In the genomic region with DNA sequence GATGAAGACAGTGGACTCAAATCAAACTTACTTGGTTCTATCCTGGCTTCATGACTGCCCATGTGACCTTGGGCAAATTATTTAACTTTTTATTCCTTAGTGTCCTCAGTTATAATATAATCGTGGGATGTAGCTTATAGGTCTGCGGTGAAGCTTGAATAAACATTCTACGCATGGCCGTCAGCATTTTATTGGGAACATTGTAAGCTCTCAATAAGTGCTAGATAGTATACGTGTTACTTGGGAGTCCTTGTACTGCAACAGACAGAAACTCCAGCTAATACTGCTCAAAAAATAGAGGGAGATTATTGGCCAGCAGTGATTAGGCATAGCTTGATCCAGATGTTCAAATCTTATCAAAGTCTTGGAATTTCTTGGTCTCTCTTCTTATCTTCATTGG, we compare ENCODE assay signal across 29 cellular contexts.
"Had no signal": no experiment of that assay in that cellular context is flagged by ENCODE, and none has a peak within 500 bp of the region (broad histone marks: within the 10 kb centered on the region; RNA-seq: fewer than 3 reads in every experiment).

No MANE protein-coding gene starts in this region.

- FAIRE-seq: small intestine, urothelium cell line had no signal

- H3K27ac Mint-ChIP-seq: naive thymus-derived CD8-positive, alpha-beta T cell; natural killer cell treated with Interleukin-12 subunit alpha and Interleukin-12 subunit beta and Interleukin-15 and Interleukin-18, amount 100 ng/mL, for 72 hours; nephron progenitor cell; stimulated activated effector memory CD8-positive, alpha-beta T cell treated with anti-CD3 and anti-CD28 coated beads, Interleukin-12 subunit alpha, Interleukin-12 subunit beta, amount 100 ng/mL, for 72 hours; stimulated activated naive B cell treated with anti-CD40 and anti-IgM and Interleukin-4, amounts not matched to agents 10 μg/mL and 1 μg/mL and 100 μg/mL, for 72 hours; stimulated activated naive CD8-positive, alpha-beta T cell treated with anti-CD3 and anti-CD28 coated beads, Interleukin-15, Interleukin-2, amounts not matched to agents 100 ng/mL and 50 ng/mL, for 24 hours had no signal

- H3K4me3 ChIP-seq: pancreas, prostate gland, right atrium auricular region, right lobe of liver, sigmoid colon, stomach, thoracic aorta, thyroid gland, tibial nerve, upper lobe of left lung, vagina had no signal

- H3K9me3 Mint-ChIP-seq: stimulated activated effector memory CD8-positive, alpha-beta T cell treated with anti-CD3 and anti-CD28 coated beads, Interleukin-12 subunit alpha, Interleukin-12 subunit beta, amount 100 ng/mL, for 72 hours; stimulated activated naive B cell treated with anti-CD40 and anti-IgM and Interleukin-4, amounts not matched to agents 10 μg/mL and 1 μg/mL and 100 μg/mL, for 72 hours; stimulated activated naive CD8-positive, alpha-beta T cell treated with anti-CD3 and anti-CD28 coated beads, Interleukin-15, Interleukin-2, amounts not matched to agents 100 ng/mL and 50 ng/mL, for 24 hours had no signal

- H3K4me3 Mint-ChIP-seq: naive thymus-derived CD8-positive, alpha-beta T cell; natural killer cell treated with Interleukin-12 subunit alpha and Interleukin-12 subunit beta and Interleukin-15 and Interleukin-18, amount 100 ng/mL, for 72 hours; nephron progenitor cell; neural crest cell; stimulated activated effector memory CD8-positive, alpha-beta T cell treated with anti-CD3 and anti-CD28 coated beads, Interleukin-12 subunit alpha, Interleukin-12 subunit beta, amount 100 ng/mL, for 72 hours; stimulated activated naive B cell treated with anti-CD40 and anti-IgM and Interleukin-4, amounts not matched to agents 10 μg/mL and 1 μg/mL and 100 μg/mL, for 72 hours; stimulated activated naive CD8-positive, alpha-beta T cell treated with anti-CD3 and anti-CD28 coated beads, Interleukin-15, Interleukin-2, amounts not matched to agents 100 ng/mL and 50 ng/mL, for 24 hours had no signal

- H3K27me3 Mint-ChIP-seq: stimulated activated naive B cell treated with anti-CD40 and anti-IgM and Interleukin-4, amounts not matched to agents 10 μg/mL and 1 μg/mL and 100 μg/mL, for 72 hours; stimulated activated naive CD8-positive, alpha-beta T cell treated with anti-CD3 and anti-CD28 coated beads, Interleukin-15, Interleukin-2, amounts not matched to agents 100 ng/mL and 50 ng/mL, for 24 hours had no signal

- H3K9me3 ChIP-seq: neutrophil, pancreas, prostate gland, right atrium auricular region, right lobe of liver, sigmoid colon, thoracic aorta, thyroid gland, tibial nerve, upper lobe of left lung, vagina had no signal

- H3K4me1 ChIP-seq: pancreas, prostate gland, right atrium auricular region, sigmoid colon, stomach, thyroid gland, tibial nerve, upper lobe of left lung, vagina had no signal

- DNase-seq: naive thymus-derived CD8-positive, alpha-beta T cell; nephron progenitor cell; nucleus accumbens; pancreas; retina; right lobe of liver; sigmoid colon; small intestine; stimulated activated CD4-positive, alpha-beta T cell treated with anti-CD3 and anti-CD28 coated beads, Interleukin-15, amount 100 ng/mL, for 24 hours; stimulated activated CD4-positive, alpha-beta T cell treated with anti-CD3 and anti-CD28 coated beads, Interleukin-2, amount 100 ng/mL, for 24 hours; stimulated activated CD4-positive, alpha-beta T cell treated with anti-CD3 and anti-CD28 coated beads, Interleukin-2, amount 100 ng/mL, for 48 hours; stimulated activated CD4-positive, alpha-beta T cell treated with anti-CD3 and anti-CD28 coated beads, Interleukin-4, amount 100 ng/mL, for 24 hours; stimulated activated naive B cell treated with anti-CD40 and anti-IgM and Interleukin-4, amounts not matched to agents 10 μg/mL and 1 μg/mL and 100 μg/mL, for 72 hours; stimulated activated naive CD4-positive, alpha-beta T cell treated with Interleukin-2 at 50 U/mL for 16 hours; stomach; thyroid gland; trophoblast cell; upper lobe of left lung had no signal

- H3K4me1 Mint-ChIP-seq: naive thymus-derived CD8-positive, alpha-beta T cell; nephron progenitor cell; neural crest cell; stimulated activated effector memory CD8-positive, alpha-beta T cell treated with anti-CD3 and anti-CD28 coated beads, Interleukin-12 subunit alpha, Interleukin-12 subunit beta, amount 100 ng/mL, for 72 hours; stimulated activated naive B cell treated with anti-CD40 and anti-IgM and Interleukin-4, amounts not matched to agents 10 μg/mL and 1 μg/mL and 100 μg/mL, for 72 hours had no signal

- ATAC-seq: naive thymus-derived CD8-positive, alpha-beta T cell; natural killer cell treated with Interleukin-12 subunit alpha and Interleukin-12 subunit beta and Interleukin-15 and Interleukin-18, amount 100 ng/mL, for 72 hours; pancreas; right lobe of liver; stimulated activated effector memory CD8-positive, alpha-beta T cell treated with anti-CD3 and anti-CD28 coated beads, Interleukin-12 subunit alpha, Interleukin-12 subunit beta, amount 100 ng/mL, for 72 hours; stimulated activated naive B cell treated with anti-CD40 and anti-IgM and Interleukin-4, amounts not matched to agents 10 μg/mL and 1 μg/mL and 100 μg/mL, for 72 hours had no signal

- H3K27ac ChIP-seq: neutrophil, pancreas, prostate gland, right atrium auricular region, right lobe of liver, sigmoid colon, stomach, thoracic aorta, thyroid gland, tibial nerve, upper lobe of left lung, vagina had no signal

- H3K36me3 Mint-ChIP-seq: naive thymus-derived CD8-positive, alpha-beta T cell; natural killer cell treated with Interleukin-12 subunit alpha and Interleukin-12 subunit beta and Interleukin-15 and Interleukin-18, amount 100 ng/mL, for 72 hours; stimulated activated effector memory CD8-positive, alpha-beta T cell treated with anti-CD3 and anti-CD28 coated beads, Interleukin-12 subunit alpha, Interleukin-12 subunit beta, amount 100 ng/mL, for 72 hours; stimulated activated naive B cell treated with anti-CD40 and anti-IgM and Interleukin-4, amounts not matched to agents 10 μg/mL and 1 μg/mL and 100 μg/mL, for 72 hours had no signal
